1 cellular context compared by ENCODE assay signal in the genomic region with DNA sequence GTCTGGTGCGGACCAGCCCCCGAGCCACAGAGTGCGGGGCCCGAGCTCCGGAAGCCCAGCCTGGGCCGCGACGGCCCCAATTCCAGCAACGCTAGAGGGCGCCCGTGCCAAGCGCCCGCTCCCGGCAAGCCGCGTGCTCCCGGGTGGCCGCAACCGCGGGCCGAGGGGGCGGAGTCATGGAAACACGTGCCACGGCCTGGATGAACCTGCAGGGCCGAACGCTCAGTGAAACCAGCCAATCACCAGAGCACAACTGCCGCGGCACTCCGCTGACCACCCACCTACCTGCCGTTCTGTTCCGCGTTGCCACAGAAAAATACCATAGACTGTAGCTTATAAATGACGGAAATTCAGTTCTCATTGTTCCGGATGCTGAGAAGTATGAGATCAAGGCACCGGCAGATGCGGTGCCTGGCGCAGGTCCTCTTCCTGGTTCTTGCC.
TF ChIP-seq lines count a peak whose summit lies in the region.

No MANE protein-coding gene starts in this region.

TF ChIP-seq in WTC11, 78 proteins besides CTCF, POLR2A, EP300 and RAD21 (continued from another document):
- TF ChIP-seq, protein P1, sequence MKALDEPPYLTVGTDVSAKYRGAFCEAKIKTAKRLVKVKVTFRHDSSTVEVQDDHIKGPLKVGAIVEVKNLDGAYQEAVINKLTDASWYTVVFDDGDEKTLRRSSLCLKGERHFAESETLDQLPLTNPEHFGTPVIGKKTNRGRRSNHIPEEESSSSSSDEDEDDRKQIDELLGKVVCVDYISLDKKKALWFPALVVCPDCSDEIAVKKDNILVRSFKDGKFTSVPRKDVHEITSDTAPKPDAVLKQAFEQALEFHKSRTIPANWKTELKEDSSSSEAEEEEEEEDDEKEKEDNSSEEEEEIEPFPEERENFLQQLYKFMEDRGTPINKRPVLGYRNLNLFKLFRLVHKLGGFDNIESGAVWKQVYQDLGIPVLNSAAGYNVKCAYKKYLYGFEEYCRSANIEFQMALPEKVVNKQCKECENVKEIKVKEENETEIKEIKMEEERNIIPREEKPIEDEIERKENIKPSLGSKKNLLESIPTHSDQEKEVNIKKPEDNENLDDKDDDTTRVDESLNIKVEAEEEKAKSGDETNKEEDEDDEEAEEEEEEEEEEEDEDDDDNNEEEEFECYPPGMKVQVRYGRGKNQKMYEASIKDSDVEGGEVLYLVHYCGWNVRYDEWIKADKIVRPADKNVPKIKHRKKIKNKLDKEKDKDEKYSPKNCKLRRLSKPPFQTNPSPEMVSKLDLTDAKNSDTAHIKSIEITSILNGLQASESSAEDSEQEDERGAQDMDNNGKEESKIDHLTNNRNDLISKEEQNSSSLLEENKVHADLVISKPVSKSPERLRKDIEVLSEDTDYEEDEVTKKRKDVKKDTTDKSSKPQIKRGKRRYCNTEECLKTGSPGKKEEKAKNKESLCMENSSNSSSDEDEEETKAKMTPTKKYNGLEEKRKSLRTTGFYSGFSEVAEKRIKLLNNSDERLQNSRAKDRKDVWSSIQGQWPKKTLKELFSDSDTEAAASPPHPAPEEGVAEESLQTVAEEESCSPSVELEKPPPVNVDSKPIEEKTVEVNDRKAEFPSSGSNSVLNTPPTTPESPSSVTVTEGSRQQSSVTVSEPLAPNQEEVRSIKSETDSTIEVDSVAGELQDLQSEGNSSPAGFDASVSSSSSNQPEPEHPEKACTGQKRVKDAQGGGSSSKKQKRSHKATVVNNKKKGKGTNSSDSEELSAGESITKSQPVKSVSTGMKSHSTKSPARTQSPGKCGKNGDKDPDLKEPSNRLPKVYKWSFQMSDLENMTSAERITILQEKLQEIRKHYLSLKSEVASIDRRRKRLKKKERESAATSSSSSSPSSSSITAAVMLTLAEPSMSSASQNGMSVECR (CRISPR knock-in tag; IDR thresholded peaks at IDR 0.05; ENCODE audit: borderline replicate concordance), result peak; percentile 99
